Comparison of ENCODE assay signal across 7 cellular contexts in the genomic region with DNA sequence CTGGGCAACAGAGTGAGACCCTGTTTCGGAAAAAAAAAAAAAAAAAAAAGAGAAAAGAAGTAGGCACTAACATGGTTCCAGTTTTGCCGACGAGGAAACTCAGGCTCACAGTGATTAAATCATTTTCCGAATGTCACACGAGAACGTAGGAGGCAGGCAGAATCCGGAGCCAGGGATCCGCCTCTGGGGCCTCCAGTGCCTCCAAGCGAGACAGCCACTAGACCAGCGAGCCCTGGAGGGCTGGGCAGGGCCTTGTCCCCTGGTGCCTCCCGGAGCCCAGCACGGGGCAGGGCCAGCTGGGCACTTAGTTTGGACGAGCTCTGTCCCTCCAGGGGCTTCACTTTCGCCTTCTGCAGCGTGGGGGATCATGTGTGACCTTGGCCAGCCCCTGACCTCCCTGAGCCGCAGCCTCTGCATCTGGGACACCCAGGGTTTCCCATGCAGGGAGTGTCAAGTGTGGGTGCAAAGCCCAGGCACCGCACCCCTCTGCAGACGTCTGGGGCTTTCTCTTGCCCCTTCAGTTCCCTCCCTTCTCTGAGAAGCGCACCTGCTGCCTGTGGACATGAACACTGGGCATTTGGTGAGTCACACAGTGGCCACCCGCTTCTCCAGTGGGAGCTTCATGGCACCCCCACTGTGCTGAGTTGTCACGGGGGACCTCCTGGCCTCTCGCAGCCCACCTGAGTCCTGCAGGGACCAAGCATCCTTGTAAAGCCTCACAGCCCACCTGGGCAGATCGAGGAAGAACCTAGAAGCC.
DNase-seq lines count a peak whose midpoint lies in the region; ATAC-seq and TF ChIP-seq lines count a peak whose summit lies in the region.

No MANE protein-coding gene starts in this region.

- peak overlapping the region; percentile 96 for H3K27ac ChIP-seq in SJSA1
- peak overlapping the region in 7 of 8 donors; percentile 84 to 98 (median 93) for H3K27ac ChIP-seq in spleen

- H3K9me3 ChIP-seq in SJSA1 (replicated peaks) (no peaks in the 10 kb centered on the region), spleen (no peaks in the 10 kb centered on the region)

- no peak for DNase-seq in SJSA1 (ENCODE audit: low read depth in 1 of 2, low spot score in 2 of 2)
- DNase-seq in fibroblast of villous mesenchyme (ENCODE audit: low read depth): peak; percentile 16
- DNase-seq in spleen: no peak

- H3K27me3 ChIP-seq in SJSA1 (replicated peaks) (no peaks in the 10 kb centered on the region), spleen (replicated peaks in 1 of 7) (no peaks in the 10 kb centered on the region)

- no peak for TF ChIP-seq POLR2A in spleen (IDR thresholded peaks at IDR 0.05)

- peak overlapping the region; percentile 14 for H3K4me3 ChIP-seq in SJSA1
- H3K4me3 ChIP-seq in fibroblast of villous mesenchyme (ENCODE audit: low read depth, low read length): peak overlapping the region; percentile 38
- peak overlapping the region in 6 of 8 donors; percentile 18 to 61 (median 30) for H3K4me3 ChIP-seq in spleen

- TF ChIP-seq CTCF in fibroblast of villous mesenchyme (IDR thresholded peaks at IDR 0.05; ENCODE audit: insufficient read depth, low read depth, low read length): no peak
- no peak for TF ChIP-seq CTCF in spleen (IDR thresholded peaks at IDR 0.05 in 8 of 11, conservative IDR thresholded peaks at IDR 0.05 in 3 of 11)

- 54 to 75% (median 63%) methylated on average over 20 to 23 of the region's 23 CpGs for WGBS in spleen, 5 donors

- intact Hi-C loops in spleen (cut with DNase I; ENCODE audit: low total_unique reads): no loop called here

- peaks cover 29% of the 10 kb centered on the region for H3K36me3 ChIP-seq in SJSA1
- peaks cover 0 to 64% (median 13%) of the 10 kb centered on the region in 6 donors for H3K36me3 ChIP-seq in spleen

- H3K4me1 ChIP-seq in SJSA1 (replicated peaks) (peaks cover 51% of the 10 kb centered on the region), spleen (peaks cover 64 to 100% (median 91%) of the 10 kb centered on the region in 6 donors)

- ATAC-seq in GM21619 (IDR thresholded peaks at IDR 0.05; ENCODE audit: unreplicated experiment) (peak; percentile 3), GM19467 (IDR thresholded peaks at IDR 0.05; ENCODE audit: unreplicated experiment) (no peak), GM19023 (IDR thresholded peaks at IDR 0.05; ENCODE audit: unreplicated experiment) (no peak), HG03460 (IDR thresholded peaks at IDR 0.05; ENCODE audit: unreplicated experiment) (no peak)
